Comparison of ENCODE assay signal across 9 cellular contexts in genomic region chr11:100682247-100682969, GRCh38. TPM values are rescaled to one million over a fixed set of nuclear protein-coding genes. Genes with fewer than 3 reads are reported as not detected.
DNase-seq lines count a peak whose midpoint lies in the region; ATAC-seq and TF ChIP-seq lines count a peak whose summit lies in the region.
"Had no signal": no experiment of that assay in that cellular context is flagged by ENCODE, and none has a peak within 500 bp of the region (broad histone marks: within the 10 kb centered on the region; RNA-seq: fewer than 3 reads in every experiment).

No MANE protein-coding gene starts in this region.

- ATAC-seq in RWPE2 (ENCODE audit: low read depth) (no peak), foreskin keratinocyte (no peak), thoracic aorta (ENCODE audit: insufficient number of reproducible peaks, low FRiP score, low read depth) (no peak), GM19463 (IDR thresholded peaks at IDR 0.05; ENCODE audit: unreplicated experiment) (no peak)

- TF ChIP-seq CTCF in RWPE2 (IDR thresholded peaks at IDR 0.05; ENCODE audit: poor library complexity, severe bottlenecking) (peak; percentile 67), foreskin keratinocyte (conservative IDR thresholded peaks at IDR 0.05) (peak; percentile 73), thoracic aorta (IDR thresholded peaks at IDR 0.05) (peak; percentile 50)

- no peaks in the 10 kb centered on the region for H3K27me3 ChIP-seq in RWPE2 (ENCODE audit: insufficient read depth, poor library complexity, severe bottlenecking)
- H3K27me3 ChIP-seq in foreskin keratinocyte, result no peaks in the 10 kb centered on the region
- no peaks in the 10 kb centered on the region for H3K27me3 ChIP-seq in thoracic aorta (replicated peaks; ENCODE audit: insufficient read depth)

- H3K27ac ChIP-seq in RWPE2 (ENCODE audit: poor library complexity, severe bottlenecking), result no peak overlapping the region
- H3K27ac ChIP-seq in foreskin keratinocyte, result no peak overlapping the region
- no peak overlapping the region for H3K27ac ChIP-seq in thoracic aorta

- H3K9me3 ChIP-seq in RWPE2 (ENCODE audit: severe bottlenecking) (no peaks in the 10 kb centered on the region), thoracic aorta (no peaks in the 10 kb centered on the region)

- peak; percentile 22 for DNase-seq in DMS 273 (lab: John Stamatoyannopoulos, UW; ENCODE audit: unreplicated experiment)
- no peak for DNase-seq in DMS 273 treated with DMSO at 0.1 percent for 48 hours (lab: John Stamatoyannopoulos, UW)
- no peak for DNase-seq in RWPE2 (ENCODE audit: low spot score)
- DNase-seq in foreskin keratinocyte, result peak in 1 of 2 donors; percentile 28
- DNase-seq in thoracic aorta (ENCODE audit: low spot score), result no peak
- no peak for DNase-seq in NCI-H82 treated with DMSO at 0.1 percent for 48 hours (lab: John Stamatoyannopoulos, UW; ENCODE audit: unreplicated experiment)
- no peak for DNase-seq in NCI-H1417 treated with DMSO at 0.1 percent for 48 hours (lab: John Stamatoyannopoulos, UW)
- DNase-seq: activated naive CD4-positive, alpha-beta T cell treated with anti-CD3 and anti-CD28 coated beads, Interleukin-2, amount 50 U/mL, for 16 hours had no signal

- H3K36me3 ChIP-seq in RWPE2 (ENCODE audit: low read depth) (no peaks in the 10 kb centered on the region), thoracic aorta (no peaks in the 10 kb centered on the region)

- H3K4me1 ChIP-seq in RWPE2 (ENCODE audit: insufficient read depth, poor library complexity, severe bottlenecking) (peaks cover 6% of the 10 kb centered on the region), foreskin keratinocyte (peaks cover 9% of the 10 kb centered on the region), thoracic aorta (ENCODE audit: control insufficient read depth in 1 of 2, low read depth in 2 of 2) (peaks cover 5% of the 10 kb centered on the region in 2 donors)

- no peak overlapping the region for H3K4me3 ChIP-seq in RWPE2 (ENCODE audit: severe bottlenecking)
- no peak overlapping the region for H3K4me3 ChIP-seq in thoracic aorta

RNA-seq across cellular contexts. Expression of gene ARHGAP42, which starts 4.7 kb away (rescaled TPM):
- total RNA-seq in foreskin keratinocyte (3.7 and 4.6 TPM in 2 replicates), thoracic aorta (10 to 100 TPM in 1 of 2 donors, 1 to 10 TPM in 1; 5.6 to 13.8 TPM)
- 0.93 and 1.0 TPM in 2 replicates for polyA plus RNA-seq in foreskin keratinocyte
